Comparison of ENCODE assay signal across 19 cellular contexts in genomic region chr3:6640907-6641306, GRCh38.
"Had no signal": no experiment of that assay in that cellular context is flagged by ENCODE, and none has a peak within 500 bp of the region (broad histone marks: within the 10 kb centered on the region; RNA-seq: fewer than 3 reads in every experiment).

No MANE protein-coding gene starts in this region.

- H3K4me3 Mint-ChIP-seq: activated CD4-positive, alpha-beta memory T cell treated with anti-CD3 and anti-CD28 coated beads, Interleukin-2, amount 10 ng/mL, durations not matched to agents 7 days and 5 days; activated CD8-positive, alpha-beta memory T cell treated with anti-CD3 and anti-CD28 coated beads, Interleukin-2, amount 10 ng/mL, durations not matched to agents 7 days and 5 days; activated naive CD4-positive, alpha-beta T cell treated with anti-CD3 and anti-CD28 coated beads, Interleukin-2, amount 10 ng/mL, durations not matched to agents 7 days and 5 days; activated naive CD8-positive, alpha-beta T cell treated with anti-CD3 and anti-CD28 coated beads, Interleukin-2, amount 50 U/mL, for 24 hours; activated T-helper 17 cell treated with anti-CD3 and anti-CD28 coated beads, Interleukin-2, amount 50 U/mL, for 72 hours; brain; effector memory CD8-positive, alpha-beta T cell; neural crest cell had no signal

- H3K27ac ChIP-seq: esophagus squamous epithelium, heart right ventricle, thyroid gland had no signal

- H3K27ac Mint-ChIP-seq: activated CD4-positive, alpha-beta memory T cell treated with anti-CD3 and anti-CD28 coated beads, Interleukin-2, amount 10 ng/mL, durations not matched to agents 7 days and 5 days; activated CD8-positive, alpha-beta memory T cell treated with anti-CD3 and anti-CD28 coated beads, Interleukin-2, amount 10 ng/mL, durations not matched to agents 7 days and 5 days; activated naive CD4-positive, alpha-beta T cell treated with anti-CD3 and anti-CD28 coated beads, Interleukin-2, amount 10 ng/mL, durations not matched to agents 7 days and 5 days; activated naive CD8-positive, alpha-beta T cell treated with anti-CD3 and anti-CD28 coated beads, Interleukin-2, amount 50 U/mL, for 24 hours; activated T-helper 17 cell treated with anti-CD3 and anti-CD28 coated beads, Interleukin-2, amount 50 U/mL, for 72 hours; brain; effector memory CD8-positive, alpha-beta T cell had no signal

- H3K27me3 Mint-ChIP-seq: activated CD4-positive, alpha-beta memory T cell treated with anti-CD3 and anti-CD28 coated beads, Interleukin-2, amount 10 ng/mL, durations not matched to agents 7 days and 5 days; activated CD8-positive, alpha-beta memory T cell treated with anti-CD3 and anti-CD28 coated beads, Interleukin-2, amount 10 ng/mL, durations not matched to agents 7 days and 5 days; activated naive CD4-positive, alpha-beta T cell treated with anti-CD3 and anti-CD28 coated beads, Interleukin-2, amount 10 ng/mL, durations not matched to agents 7 days and 5 days; activated naive CD8-positive, alpha-beta T cell treated with anti-CD3 and anti-CD28 coated beads, Interleukin-2, amount 50 U/mL, for 24 hours; activated T-helper 17 cell treated with anti-CD3 and anti-CD28 coated beads, Interleukin-2, amount 50 U/mL, for 72 hours; brain; effector memory CD8-positive, alpha-beta T cell had no signal

- FAIRE-seq: urothelium cell line had no signal

- H3K9me3 ChIP-seq: esophagus squamous epithelium, thyroid gland had no signal

- H3K27me3 ChIP-seq: esophagus squamous epithelium, heart right ventricle, thyroid gland had no signal

- H3K4me3 ChIP-seq: esophagus squamous epithelium, heart right ventricle, thyroid gland had no signal

- DNase-seq: activated CD4-positive, alpha-beta memory T cell treated with anti-CD3 and anti-CD28 coated beads, Interleukin-2, amount 10 ng/mL, durations not matched to agents 7 days and 5 days; activated CD4-positive, alpha-beta T cell treated with anti-CD3 and anti-CD28 coated beads for 48 hours; activated CD4-positive, CD25-positive, alpha-beta regulatory T cell; activated CD8-positive, alpha-beta memory T cell treated with anti-CD3 and anti-CD28 coated beads, Interleukin-2, amount 10 ng/mL, durations not matched to agents 7 days and 5 days; activated naive CD4-positive, alpha-beta T cell treated with anti-CD3 and anti-CD28 coated beads, Interleukin-2, amount 10 ng/mL, durations not matched to agents 7 days and 5 days; activated naive CD8-positive, alpha-beta T cell treated with anti-CD3 and anti-CD28 coated beads, Interleukin-2, amount 50 U/mL, for 24 hours; anterior cingulate cortex; caudate nucleus; effector memory CD8-positive, alpha-beta T cell; esophagus squamous epithelium; heart right ventricle; left ventricle myocardium superior; retina; stimulated activated naive CD4-positive, alpha-beta T cell treated with Interleukin-2 at 50 U/mL for 16 hours; thyroid gland had no signal

- H3K36me3 Mint-ChIP-seq: activated CD8-positive, alpha-beta memory T cell treated with anti-CD3 and anti-CD28 coated beads, Interleukin-2, amount 10 ng/mL, durations not matched to agents 7 days and 5 days; activated naive CD4-positive, alpha-beta T cell treated with anti-CD3 and anti-CD28 coated beads, Interleukin-2, amount 10 ng/mL, durations not matched to agents 7 days and 5 days; brain had no signal

- H3K4me1 Mint-ChIP-seq: activated CD4-positive, alpha-beta memory T cell treated with anti-CD3 and anti-CD28 coated beads, Interleukin-2, amount 10 ng/mL, durations not matched to agents 7 days and 5 days; activated CD8-positive, alpha-beta memory T cell treated with anti-CD3 and anti-CD28 coated beads, Interleukin-2, amount 10 ng/mL, durations not matched to agents 7 days and 5 days; activated naive CD4-positive, alpha-beta T cell treated with anti-CD3 and anti-CD28 coated beads, Interleukin-2, amount 10 ng/mL, durations not matched to agents 7 days and 5 days; activated naive CD8-positive, alpha-beta T cell treated with anti-CD3 and anti-CD28 coated beads, Interleukin-2, amount 50 U/mL, for 24 hours; activated T-helper 17 cell treated with anti-CD3 and anti-CD28 coated beads, Interleukin-2, amount 50 U/mL, for 72 hours; brain; neural crest cell had no signal

- H3K4me1 ChIP-seq: esophagus squamous epithelium, heart right ventricle, thyroid gland had no signal

- H3K36me3 ChIP-seq: esophagus squamous epithelium, heart right ventricle, thyroid gland had no signal

- ATAC-seq: activated CD8-positive, alpha-beta memory T cell treated with anti-CD3 and anti-CD28 coated beads, Interleukin-2, amount 10 ng/mL, durations not matched to agents 7 days and 5 days; activated naive CD8-positive, alpha-beta T cell treated with anti-CD3 and anti-CD28 coated beads, Interleukin-2, amount 50 U/mL, for 24 hours; activated T-helper 17 cell treated with anti-CD3 and anti-CD28 coated beads, Interleukin-2, amount 50 U/mL, for 72 hours; effector memory CD8-positive, alpha-beta T cell; heart right ventricle; left ventricle myocardium superior had no signal
